Comparison of ENCODE assay signal across 14 cellular contexts in the genomic region with DNA sequence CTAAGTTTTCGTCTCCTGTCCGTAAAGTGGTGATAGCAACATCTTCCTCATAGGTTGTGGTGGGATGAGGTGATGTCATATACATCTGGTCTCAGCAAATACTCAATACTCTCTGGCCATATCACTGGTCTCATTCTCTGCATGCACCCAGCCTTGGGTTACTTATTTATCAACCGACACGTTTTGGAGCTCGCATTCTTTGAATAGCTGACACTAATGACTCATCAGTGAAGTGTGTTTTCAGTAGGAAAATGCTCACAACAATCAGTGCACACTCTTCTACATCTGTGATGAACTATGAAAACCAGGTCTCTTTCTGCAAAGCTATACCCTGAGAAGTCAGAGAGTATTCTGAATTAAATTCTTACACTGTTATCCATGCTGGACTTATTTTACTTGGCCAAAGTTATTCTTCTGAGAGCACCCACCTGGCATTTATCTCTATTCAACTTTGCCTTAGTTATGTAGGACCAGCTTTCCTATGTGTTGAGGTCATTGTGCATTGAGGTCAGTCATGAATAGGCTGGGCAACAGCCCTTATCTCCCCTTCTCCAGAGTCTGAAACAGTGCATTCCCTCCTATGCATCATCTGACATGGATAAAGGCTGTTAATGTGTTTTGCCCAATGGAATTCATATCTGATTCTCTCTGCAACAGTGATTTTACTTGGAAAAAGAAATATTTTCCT. TPM values are rescaled to one million over a fixed set of nuclear protein-coding genes. Genes with fewer than 3 reads are reported as not detected.
A peak's percentile ranks its signal among the peaks of the same experiment; 100 is the strongest.
DNase-seq lines count a peak whose midpoint lies in the region; ATAC-seq, FAIRE-seq and TF ChIP-seq lines count a peak whose summit lies in the region.
"Had no signal": no experiment of that assay in that cellular context is flagged by ENCODE, and none has a peak within 500 bp of the region (broad histone marks: within the 10 kb centered on the region; RNA-seq: fewer than 3 reads in every experiment).

No MANE protein-coding gene starts in this region.

- H3K27ac ChIP-seq in A673 (ENCODE audit: low read depth, low read length, poor library complexity, severe bottlenecking) (no peak overlapping the region), right cardiac atrium (ENCODE audit: low read length) (no peak overlapping the region)
- H3K27ac ChIP-seq: ascending aorta, RWPE1 had no signal

- BruUV-seq in A673 (replicated peaks; lab: Mats Ljungman, UMichigan) = no TSS peak

- H3K4me3 ChIP-seq in A673 (ENCODE audit: low read depth, low read length, poor library complexity, severe bottlenecking) (no peak overlapping the region), right cardiac atrium (ENCODE audit: low read length) (no peak overlapping the region)
- H3K4me3 ChIP-seq: ascending aorta had no signal

- H3K4me1 ChIP-seq in A673 (ENCODE audit: insufficient read depth, low read length, poor library complexity, severe bottlenecking) = no peaks in the 10 kb centered on the region
- peaks cover 1% of the 10 kb centered on the region for H3K4me1 ChIP-seq in right cardiac atrium (ENCODE audit: control insufficient read depth, insufficient read depth, low read length)

- no peak for TF ChIP-seq CTCF in A673 (conservative IDR thresholded peaks at IDR 0.05; ENCODE audit: low read depth, low read length)

- H3K27me3 ChIP-seq in A673 (replicated peaks; ENCODE audit: insufficient read depth, low read depth, low read length, poor library complexity) (peaks cover 11% of the 10 kb centered on the region), right cardiac atrium (ENCODE audit: control insufficient read depth, insufficient read depth) (no peaks in the 10 kb centered on the region)
- H3K27me3 ChIP-seq: ascending aorta had no signal

- peak; percentile 9 for DNase-seq in A673 (ENCODE audit: low spot score)
- DNase-seq in RCC 7860 (ENCODE audit: low spot score) = peak; percentile 97
- DNase-seq in right cardiac atrium = no peak
- DNase-seq in GOT3 (lab: John Stamatoyannopoulos, UW) = no peak
- no peak for DNase-seq in activated CD8-positive, alpha-beta memory T cell treated with anti-CD3 and anti-CD28 coated beads, Interleukin-2, amount 50 U/mL, for 4 hours
- no peak for DNase-seq in NCI-H2196 (lab: John Stamatoyannopoulos, UW; ENCODE audit: unreplicated experiment)
- DNase-seq: C1 segment of cervical spinal cord; NCI-H1105 treated with DMSO at 0.1 percent for 48 hours; small intestine; stimulated activated naive CD4-positive, alpha-beta T cell had no signal

- WGBS in right cardiac atrium = 39% methylated on average over 5 of the region's 5 CpGs

- ATAC-seq in GM19324 (IDR thresholded peaks at IDR 0.05; ENCODE audit: low FRiP score, unreplicated experiment) (peak; percentile 82), right cardiac atrium (peak; percentile 38 to 57), GM21447 (IDR thresholded peaks at IDR 0.05; ENCODE audit: unreplicated experiment) (no peak)

- intact Hi-C loops in A673 (cut with micrococcal nuclease; ENCODE audit: unreplicated experiment) = no loop called here
- intact Hi-C loops in right cardiac atrium (cut with DNase I) = no loop called here

- H3K36me3 ChIP-seq in A673 (ENCODE audit: insufficient read depth, low read length, poor library complexity, severe bottlenecking) = no peaks in the 10 kb centered on the region
- H3K36me3 ChIP-seq: ascending aorta had no signal

- H3K9me3 ChIP-seq in A673 (ENCODE audit: low read depth, low read length, poor library complexity, severe bottlenecking) (no peaks in the 10 kb centered on the region), right cardiac atrium (ENCODE audit: control insufficient read depth, low read length) (no peaks in the 10 kb centered on the region)
- H3K9me3 ChIP-seq: ascending aorta had no signal

- CTCF ChIA-PET in A673 (lab: Charles Lee) = no interaction called here

- POLR2A ChIA-PET in A673 (lab: Charles Lee; ENCODE audit: low non-redundant PET) = no interaction called here

- peak; percentile 96 for FAIRE-seq in RCC 7860 (lab: Jason Lieb, UNC)
- FAIRE-seq: small intestine had no signal

RNA-seq across cellular contexts. Expression of a gene that starts 58.7 kb away (rescaled TPM):
- total RNA-seq in A673 (2021) (201 and 229 TPM in 2 replicates), right cardiac atrium (10 to 100 TPM; 61.9 to 78.6 (median 65.2) TPM)
- 37.8 TPM for polyA plus RNA-seq in right cardiac atrium

Comparison
In these comparisons a context has a peak if more than half of its experiments do, and no peak if none do; other contexts are left out.
1. DNase-seq: peak in A673 (single experiment) and RCC 7860 (single experiment); none in right cardiac atrium (0 of 3), GOT3 (single experiment), activated CD8-positive, alpha-beta memory T cell treated with anti-CD3 and anti-CD28 coated beads, Interleukin-2, amount 50 U/mL, for 4 hours (single experiment) and NCI-H2196 (single experiment).